Comparison of ENCODE assay signal across 10 cellular contexts in the genomic region with DNA sequence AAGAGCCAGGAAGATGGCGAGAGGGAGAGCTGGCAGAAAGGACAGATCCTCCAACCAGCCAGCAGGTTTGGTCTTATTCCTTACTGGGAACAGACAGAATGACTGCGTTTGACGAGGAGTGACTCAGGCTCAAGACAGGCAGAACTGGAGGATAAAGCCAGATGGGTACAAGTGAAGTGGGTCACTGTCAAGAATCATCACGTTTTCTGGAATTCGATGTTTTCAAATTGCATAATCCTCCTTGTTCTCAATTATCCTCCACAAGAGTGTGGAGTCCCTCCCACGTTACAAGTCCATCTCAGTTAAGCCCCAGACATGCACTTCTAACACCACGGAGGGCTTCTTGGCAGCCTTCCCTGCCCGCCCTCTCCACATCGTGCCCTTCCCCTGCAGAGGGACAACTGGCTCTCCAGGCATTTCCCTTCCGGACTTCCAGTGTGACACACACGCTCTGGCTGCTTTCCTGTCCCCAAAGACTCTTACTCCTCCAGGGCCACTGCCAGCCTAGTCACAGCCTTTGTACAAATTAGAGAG.
A peak's percentile ranks its signal among the peaks of the same experiment; 100 is the strongest.
DNase-seq lines count a peak whose midpoint lies in the region; ATAC-seq, FAIRE-seq and TF ChIP-seq lines count a peak whose summit lies in the region.
"Had no signal": no experiment of that assay in that cellular context is flagged by ENCODE, and none has a peak within 500 bp of the region (broad histone marks: within the 10 kb centered on the region; RNA-seq: fewer than 3 reads in every experiment).

No MANE protein-coding gene starts in this region.

- BruUV-seq in HCT116 (replicated peaks; lab: Mats Ljungman, UMichigan): no TSS peak

- H3K79me2 ChIP-seq in HCT116 (ENCODE audit: insufficient read depth, low read length): no peaks in the 10 kb centered on the region
- no peaks in the 10 kb centered on the region for H3K79me2 ChIP-seq in astrocyte (ENCODE audit: insufficient read depth, low read length)

- intact Hi-C loops in HCT116 (cut with micrococcal nuclease): no loop called here

- CTCF ChIA-PET in HCT116 (lab: Charles Lee): no interaction called here

- H3K36me3 ChIP-seq in HCT116 (ENCODE audit: control insufficient read depth in 1 of 2, insufficient read depth in 2 of 2, low read length in 2 of 2) (no peaks in the 10 kb centered on the region), astrocyte (ENCODE audit: insufficient read depth, low read length) (no peaks in the 10 kb centered on the region), right atrium auricular region (no peaks in the 10 kb centered on the region)

- H3K4me2 ChIP-seq in HCT116 (ENCODE audit: low read length) (peak overlapping the region; percentile 13; the same call in 1 of the 2 replicates), astrocyte (ENCODE audit: low read length) (peak overlapping the region; percentile 65)

- no peak for TF ChIP-seq POLR2A in HCT116 (IDR thresholded peaks at IDR 0.05; ENCODE audit: borderline replicate concordance, extremely low read depth, insufficient read depth, insufficient read length)

- H3K9ac ChIP-seq in HCT116 (ENCODE audit: low read length): no peak overlapping the region
- no peak overlapping the region for H3K9ac ChIP-seq in astrocyte (ENCODE audit: low read length)

- 0 out of 2 replicates have a peak, but pooled peaks cover 5% of the 10 kb centered on the region for H3K27me3 ChIP-seq in HCT116 (ENCODE audit: insufficient read depth, low read length)
- no peaks in the 10 kb centered on the region for H3K27me3 ChIP-seq in astrocyte (ENCODE audit: insufficient read depth, low read length)
- H3K27me3 ChIP-seq in right atrium auricular region: no peaks in the 10 kb centered on the region

- DNase-seq in HCT116 (ENCODE audit: low read depth, low spot score): no peak
- DNase-seq in astrocyte (ENCODE audit: low read depth): peak; percentile 72
- peak; percentile 77 for DNase-seq in right atrium auricular region (ENCODE audit: low spot score)
- peak; percentile 29 for DNase-seq in smooth muscle cell of the brain vasculature (ENCODE audit: low read depth, low spot score)
- no peak for DNase-seq in D721Med (ENCODE audit: insufficient read length, low spot score)
- DNase-seq in COLO829 (ENCODE audit: low spot score): no peak
- DNase-seq in NOMO-1 treated with DMSO at 0.1 percent for 48 hours (lab: John Stamatoyannopoulos, UW; ENCODE audit: unreplicated experiment): no peak
- DNase-seq: activated T-cell treated with anti-CD3 and anti-CD28 coated beads, Interleukin-2, amount 50 U/mL, for 72 hours; OCI-M1 had no signal

- ATAC-seq in HCT116 (peak; percentile 17; the same call in 1 of the 2 replicates), HG03175 (IDR thresholded peaks at IDR 0.05; ENCODE audit: unreplicated experiment) (no peak)
- ATAC-seq: activated T-cell treated with anti-CD3 and anti-CD28 coated beads, Interleukin-2, amount 50 U/mL, for 72 hours had no signal

- RAD21 ChIA-PET in HCT116 (lab: Charles Lee; ENCODE audit: low non-redundant PET in 1 of 2, low total read pairs in 2 of 2, uncharacterized antibody in 2 of 2, unreplicated experiment in 2 of 2): no interaction called here

- TF ChIP-seq RAD21 in HCT116 (IDR thresholded peaks at IDR 0.05; ENCODE audit: low read depth): no peak

- H3K4me1 ChIP-seq in HCT116 (ENCODE audit: control insufficient read depth in 1 of 2, insufficient read depth in 2 of 2, low read length in 2 of 2) (peaks cover 0 to 15% of the 10 kb centered on the region in 2 experiments; a peak in 1 of 4 replicates), astrocyte (ENCODE audit: insufficient read depth, low read length) (peaks cover 8% of the 10 kb centered on the region), right atrium auricular region (peaks cover 0 to 34% of the 10 kb centered on the region in 2 donors)

- no peaks in the 10 kb centered on the region for H3K9me2 ChIP-seq in HCT116 (ENCODE audit: insufficient read depth)

- no peak overlapping the region for H3K27ac Mint-ChIP-seq in astrocyte (ENCODE audit: unreplicated experiment)

- H2AFZ ChIP-seq in HCT116 (ENCODE audit: low read depth, low read length, poor library complexity, severe bottlenecking): no peak overlapping the region
- peak overlapping the region; percentile 51 for H2AFZ ChIP-seq in astrocyte (ENCODE audit: low read depth, low read length)

- H3K36me3 Mint-ChIP-seq in astrocyte (ENCODE audit: low read depth, unreplicated experiment): no peaks in the 10 kb centered on the region

- peaks cover 13% of the 10 kb centered on the region for H3K4me1 Mint-ChIP-seq in astrocyte (ENCODE audit: low read depth, unreplicated experiment)

- H3K9me3 Mint-ChIP-seq in astrocyte (ENCODE audit: unreplicated experiment): no peaks in the 10 kb centered on the region
- H3K9me3 Mint-ChIP-seq: activated T-cell treated with anti-CD3 and anti-CD28 coated beads, Interleukin-2, amount 50 U/mL, for 72 hours had no signal

- no peaks in the 10 kb centered on the region for H4K20me1 ChIP-seq in HCT116 (ENCODE audit: insufficient read depth)
- H4K20me1 ChIP-seq in astrocyte (ENCODE audit: insufficient read depth, low read length): no peaks in the 10 kb centered on the region

- no peak overlapping the region for H3K4me3 Mint-ChIP-seq in astrocyte (ENCODE audit: unreplicated experiment)
- H3K4me3 Mint-ChIP-seq: activated T-cell treated with anti-CD3 and anti-CD28 coated beads, Interleukin-2, amount 50 U/mL, for 72 hours had no signal

- H3K27me3 Mint-ChIP-seq in astrocyte (ENCODE audit: low read depth, unreplicated experiment): peaks cover 8% of the 10 kb centered on the region

- FAIRE-seq in astrocyte (lab: Jason Lieb, UNC): no peak
- no peak for FAIRE-seq in D721Med (lab: Jason Lieb, UNC)

- H3K4me3 ChIP-seq in HCT116 (replicated peaks in 1 of 2; ENCODE audit: low read depth in 1 of 2, low read length in 2 of 2) (no peak overlapping the region), astrocyte (ENCODE audit: insufficient read depth, low read depth, low read length) (no peak overlapping the region), right atrium auricular region (no peak overlapping the region)

- H3K27ac ChIP-seq in HCT116 (ENCODE audit: low read depth, low read length) (no peak overlapping the region), astrocyte (ENCODE audit: low read depth, low read length) (no peak overlapping the region), right atrium auricular region (peak overlapping the region; percentile 32 to 41)

- POLR2A ChIA-PET in HCT116 (lab: Charles Lee): no interaction called here

- TF ChIP-seq CTCF in HCT116 (IDR thresholded peaks at IDR 0.05 in 2 of 3, conservative IDR thresholded peaks at IDR 0.05 in 1 of 3; ENCODE audit: borderline replicate concordance in 1 of 3, insufficient read depth in 1 of 3, low read depth in 2 of 3, low read length in 2 of 3): no peak
- no peak for TF ChIP-seq CTCF in astrocyte (IDR thresholded peaks at IDR 0.05; ENCODE audit: insufficient read depth, low read depth, low read length)
- no peak for TF ChIP-seq CTCF in right atrium auricular region (IDR thresholded peaks at IDR 0.05)
- TF ChIP-seq CTCF in D721Med (IDR thresholded peaks at IDR 0.05; ENCODE audit: insufficient read depth, missing control alignments): no peak

- H3K9me3 ChIP-seq in HCT116 (ENCODE audit: control insufficient read depth in 1 of 2, insufficient read depth in 1 of 2, low read depth in 1 of 2, low read length in 2 of 2) (no peaks in the 10 kb centered on the region), astrocyte (ENCODE audit: insufficient read depth, low read depth, low read length) (no peaks in the 10 kb centered on the region), right atrium auricular region (no peaks in the 10 kb centered on the region)

TF ChIP-seq in HCT116, 20 proteins besides CTCF, POLR2A, EP300 and RAD21:
- no peak for TF ChIP-seq EGR1 (IDR thresholded peaks at IDR 0.05; ENCODE audit: low read depth)
- 0 out of 2 replicates have a peak, but pooled peaks have one; percentile 7 for TF ChIP-seq SP1 (IDR thresholded peaks at IDR 0.05; ENCODE audit: low read depth)

Comparison
In these comparisons a context has a peak if more than half of its experiments do, and no peak if none do; other contexts are left out.
1. DNase-seq: peak in astrocyte (single experiment), right atrium auricular region (single experiment) and smooth muscle cell of the brain vasculature (single experiment); none in HCT116 (single experiment), D721Med (single experiment), COLO829 (single experiment) and NOMO-1 treated with DMSO at 0.1 percent for 48 hours (single experiment).
2. H3K27ac ChIP-seq: peak in right atrium auricular region (2 of 2); none in HCT116 (single experiment) and astrocyte (single experiment).